In the genomic region with DNA sequence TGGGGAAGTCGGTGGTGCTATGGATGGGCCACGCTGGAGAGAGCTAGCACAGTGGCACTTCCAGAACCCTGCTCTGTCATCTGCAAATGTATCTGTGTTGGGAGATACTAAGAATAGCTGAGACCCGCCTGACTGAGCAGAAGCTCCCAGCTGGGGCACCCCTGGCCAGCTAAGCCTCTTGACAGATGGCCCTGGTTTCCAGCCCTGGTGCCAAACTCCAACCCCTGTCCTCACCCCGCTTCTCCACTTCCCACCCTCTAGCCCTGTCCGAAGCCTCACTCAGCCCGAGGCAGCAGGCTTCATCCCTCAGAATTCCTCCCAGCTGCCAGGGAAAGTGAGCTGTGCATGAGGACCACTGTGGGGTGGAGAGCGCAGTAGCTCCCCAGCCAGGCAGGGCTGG, we compare ENCODE assay signal across 20 cellular contexts.
A peak's percentile ranks its signal among the peaks of the same experiment; 100 is the strongest.
DNase-seq lines count a peak whose midpoint lies in the region; ATAC-seq, FAIRE-seq and TF ChIP-seq lines count a peak whose summit lies in the region.
"Had no signal": no experiment of that assay in that cellular context is flagged by ENCODE, and none has a peak within 500 bp of the region (broad histone marks: within the 10 kb centered on the region; RNA-seq: fewer than 3 reads in every experiment).

No MANE protein-coding gene starts in this region.

- no peak for TF ChIP-seq POLR2A in GM12892 (IDR thresholded peaks at IDR 0.05; ENCODE audit: low read depth, low read length)

- 76 to 85% methylated on average over 6 to 7 of the region's 7 CpGs for WGBS in aorta, 2 donors

- no peak overlapping the region for H3K4me2 ChIP-seq in osteoblast (ENCODE audit: insufficient read depth, low read length)

- no peak for ATAC-seq in aorta (ENCODE audit: low FRiP score)
- ATAC-seq: HepG2 had no signal

- intact Hi-C loops in aorta (cut with DNase I): no loop called here

- no peak overlapping the region for H2AFZ ChIP-seq in osteoblast (ENCODE audit: low read length)

- H3K4me1 ChIP-seq in osteoblast (ENCODE audit: insufficient read depth, low read length) (no peaks in the 10 kb centered on the region), aorta (ENCODE audit: control insufficient read depth in 1 of 2, insufficient read depth in 2 of 2, low read length in 2 of 2) (no peaks in the 10 kb centered on the region)

- peaks cover 3% of the 10 kb centered on the region for H3K9me3 ChIP-seq in WERI-Rb-1 (ENCODE audit: severe bottlenecking)
- H3K9me3 ChIP-seq in osteoblast (ENCODE audit: low read depth, low read length): no peaks in the 10 kb centered on the region
- H3K9me3 ChIP-seq in aorta (ENCODE audit: control insufficient read depth, low read length): no peaks in the 10 kb centered on the region

- DNase-seq in NCI-H524 (lab: John Stamatoyannopoulos, UW) (peak; percentile 11 to 57), NCI-H524 treated with DMSO at 0.1 percent for 48 hours (lab: John Stamatoyannopoulos, UW) (no peak), DMS 273 treated with DMSO at 0.1 percent for 48 hours (lab: John Stamatoyannopoulos, UW) (peak; percentile 32), WERI-Rb-1 (peak; percentile 91), osteoblast (ENCODE audit: insufficient read length, low spot score, missing footprints) (peak; percentile 21), aorta (no peak), GM12892 (ENCODE audit: insufficient read length) (no peak), SW 1271 (lab: John Stamatoyannopoulos, UW) (no peak)
- DNase-seq: CD4-positive, CD25-positive, alpha-beta regulatory T cell; HFFc6; KBM-7; NCI-H1105 treated with DMSO at 0.1 percent for 48 hours; NCI-H1930; NCI-H446 treated with DMSO at 0.1 percent for 48 hours; NCI-H748 treated with DMSO at 0.1 percent for 48 hours; OCI-M1 had no signal

- TF ChIP-seq CTCF in WERI-Rb-1 (IDR thresholded peaks at IDR 0.05; ENCODE audit: low read depth, low read length): no peak
- no peak for TF ChIP-seq CTCF in osteoblast (IDR thresholded peaks at IDR 0.05; ENCODE audit: extremely low read depth, low read depth, low read length)

- H3K27ac ChIP-seq in WERI-Rb-1 (peak overlapping the region; percentile 30), osteoblast (ENCODE audit: low read depth, low read length) (no peak overlapping the region), aorta (ENCODE audit: low read depth in 1 of 2, low read length in 2 of 2) (no peak overlapping the region)
- H3K27ac ChIP-seq: 22Rv1, SJCRH30 had no signal

- FAIRE-seq in GM12892 (lab: Jason Lieb, UNC): no peak
- FAIRE-seq: H1, HepG2 had no signal

- H3K4me3 ChIP-seq in WERI-Rb-1 (ENCODE audit: low read depth, low read length) (no peak overlapping the region; the same call in 1 of the 2 replicates), osteoblast (ENCODE audit: insufficient read depth, low read length) (no peak overlapping the region), aorta (ENCODE audit: low read length in 2 of 2) (no peak overlapping the region)
- H3K4me3 ChIP-seq: SJCRH30 had no signal

- no peaks in the 10 kb centered on the region for H4K20me1 ChIP-seq in osteoblast (ENCODE audit: insufficient read depth, low read length)

- H3K36me3 ChIP-seq in WERI-Rb-1 (no peaks in the 10 kb centered on the region), osteoblast (ENCODE audit: insufficient read depth, low read length) (no peaks in the 10 kb centered on the region), aorta (ENCODE audit: control insufficient read depth in 1 of 2, insufficient read depth in 2 of 2, low read length in 1 of 2) (no peaks in the 10 kb centered on the region)
- H3K36me3 ChIP-seq: SJCRH30 had no signal

- H3K27me3 ChIP-seq in WERI-Rb-1 (ENCODE audit: insufficient read depth, low read depth, severe bottlenecking) (no peaks in the 10 kb centered on the region), osteoblast (ENCODE audit: insufficient read depth, low read length) (peaks cover 9% of the 10 kb centered on the region), aorta (ENCODE audit: control insufficient read depth in 1 of 2, insufficient read depth in 2 of 2, low read length in 1 of 2) (no peaks in the 10 kb centered on the region)

- no peaks in the 10 kb centered on the region for H3K79me2 ChIP-seq in osteoblast (ENCODE audit: insufficient read depth, low read length)

Comparison
In these comparisons a context has a peak if more than half of its experiments do, and no peak if none do; other contexts are left out.
1. DNase-seq: peak in NCI-H524 (2 of 2), DMS 273 treated with DMSO at 0.1 percent for 48 hours (single experiment), WERI-Rb-1 (single experiment) and osteoblast (single experiment); none in NCI-H524 treated with DMSO at 0.1 percent for 48 hours (single experiment), aorta (0 of 2), GM12892 (single experiment) and SW 1271 (0 of 2).